Comparison of ENCODE assay signal across 18 cellular contexts in genomic region chr2:187459242-187459641, GRCh38. TPM values are rescaled to one million over a fixed set of nuclear protein-coding genes. Genes with fewer than 3 reads are reported as not detected.
DNase-seq lines count a peak whose midpoint lies in the region; ATAC-seq and TF ChIP-seq lines count a peak whose summit lies in the region.
"Had no signal": no experiment of that assay in that cellular context is flagged by ENCODE, and none has a peak within 500 bp of the region (broad histone marks: within the 10 kb centered on the region; RNA-seq: fewer than 3 reads in every experiment).

No MANE protein-coding gene starts in this region.

- H3K9me2 ChIP-seq in MM.1S (replicated peaks; ENCODE audit: insufficient read depth, low read length) = no peaks in the 10 kb centered on the region

- H3K27me3 ChIP-seq in heart right ventricle = no peaks in the 10 kb centered on the region
- no peaks in the 10 kb centered on the region for H3K27me3 ChIP-seq in MM.1S (replicated peaks; ENCODE audit: insufficient read depth, low read length)
- H3K27me3 ChIP-seq in upper lobe of right lung = no peaks in the 10 kb centered on the region

- DNase-seq in heart right ventricle (no peak), cardiac septum (ENCODE audit: low spot score) (no peak), MM.1S (no peak), sciatic nerve (ENCODE audit: low spot score) (no peak), upper lobe of right lung (no peak), DMS114 treated with DMSO at 0.1 percent for 48 hours (lab: John Stamatoyannopoulos, UW; ENCODE audit: unreplicated experiment) (no peak)
- DNase-seq: C1 segment of cervical spinal cord; Calu3; CD4-positive, alpha-beta memory T cell; COR-L47; DMS153; DMS79; EL; GDM1; GM23248; H7; HCEC 1CT had no signal

- H3K9me3 ChIP-seq in heart right ventricle (no peaks in the 10 kb centered on the region), MM.1S (replicated peaks; ENCODE audit: insufficient read depth, low read length) (no peaks in the 10 kb centered on the region), upper lobe of right lung (no peaks in the 10 kb centered on the region)

- H3K36me3 ChIP-seq in heart right ventricle (no peaks in the 10 kb centered on the region), MM.1S (replicated peaks; ENCODE audit: insufficient read depth, low read length) (no peaks in the 10 kb centered on the region), upper lobe of right lung (no peaks in the 10 kb centered on the region)

- peak overlapping the region; percentile 27; the same call in 1 of the 2 replicates for H3K4me2 ChIP-seq in MM.1S (ENCODE audit: low read depth, low read length)

- intact Hi-C loops in heart right ventricle (cut with DNase I) (loop anchor here in 4 of 10 donors (10.0 kb wide), 4 partner anchors 314 to 594 kb away; no protein-coding TSS in a partner anchor), cardiac septum (cut with DNase I) (no loop called here), sciatic nerve (cut with DNase I) (no loop called here), upper lobe of right lung (cut with DNase I) (no loop called here)

- TF ChIP-seq CTCF in heart right ventricle (IDR thresholded peaks at IDR 0.05) (no peak), MM.1S (IDR thresholded peaks at IDR 0.05; ENCODE audit: low read length) (no peak), upper lobe of right lung (IDR thresholded peaks at IDR 0.05) (no peak)

- peaks cover 0 to 23% (median 7%) of the 10 kb centered on the region in 9 donors for H3K4me1 ChIP-seq in heart right ventricle
- H3K4me1 ChIP-seq in MM.1S (ENCODE audit: low read length) = peaks cover 6% of the 10 kb centered on the region; the same call in 1 of the 2 replicates
- H3K4me1 ChIP-seq in upper lobe of right lung = no peaks in the 10 kb centered on the region

- WGBS in heart right ventricle, 2 donors = 46 to 52% methylated on average over 2 of the region's 2 CpGs

- H3K79me2 ChIP-seq in MM.1S (ENCODE audit: low read length) = no peaks in the 10 kb centered on the region

- no peak overlapping the region for H3K4me3 ChIP-seq in heart right ventricle
- H3K4me3 ChIP-seq in MM.1S (ENCODE audit: low read length) = no peak overlapping the region
- H3K4me3 ChIP-seq in upper lobe of right lung = no peak overlapping the region
- H3K4me3 ChIP-seq: GM12878, GM23248 had no signal

- H3K27ac ChIP-seq in heart right ventricle (peak overlapping the region in 5 of 10 donors; percentile 33 to 49 (median 36)), MM.1S (ENCODE audit: low read length) (no peak overlapping the region), upper lobe of right lung (no peak overlapping the region)
- H3K27ac ChIP-seq: GM23248 had no signal

- ATAC-seq in heart right ventricle (peak in 6 of 8 donors; percentile 37 to 80 (median 58)), sciatic nerve (peak; percentile 51), upper lobe of right lung (no peak)
- ATAC-seq: GM12878 had no signal

- H3F3A ChIP-seq in MM.1S (ENCODE audit: insufficient read depth, low read length) = no peaks in the 10 kb centered on the region

- H2AFZ ChIP-seq in MM.1S (ENCODE audit: low read length) = no peak overlapping the region
- H2AFZ ChIP-seq: GM23248 had no signal

- no peak overlapping the region for H3K9ac ChIP-seq in MM.1S (ENCODE audit: low read length)
- H3K9ac ChIP-seq: GM23248 had no signal

- no peaks in the 10 kb centered on the region for H4K20me1 ChIP-seq in MM.1S (ENCODE audit: insufficient read depth, low read length)

RNA-seq across cellular contexts. Expression of gene CALCRL, which starts 11.2 kb away (rescaled TPM):
- total RNA-seq in heart right ventricle (10 to 100 TPM; 11.0 to 45.1 (median 21.4) TPM), cardiac septum (28.1 TPM), sciatic nerve (29.3 TPM), upper lobe of right lung (168 TPM)
- polyA plus RNA-seq in heart right ventricle = 10 to 100 TPM in 1 of 2 donors, 1 to 10 TPM in 1; 10.0 to 13.0 TPM
- polyA plus RNA-seq: CD4-positive, alpha-beta memory T cell had no signal
